29 cellular contexts compared by ENCODE assay signal in the genomic region with DNA sequence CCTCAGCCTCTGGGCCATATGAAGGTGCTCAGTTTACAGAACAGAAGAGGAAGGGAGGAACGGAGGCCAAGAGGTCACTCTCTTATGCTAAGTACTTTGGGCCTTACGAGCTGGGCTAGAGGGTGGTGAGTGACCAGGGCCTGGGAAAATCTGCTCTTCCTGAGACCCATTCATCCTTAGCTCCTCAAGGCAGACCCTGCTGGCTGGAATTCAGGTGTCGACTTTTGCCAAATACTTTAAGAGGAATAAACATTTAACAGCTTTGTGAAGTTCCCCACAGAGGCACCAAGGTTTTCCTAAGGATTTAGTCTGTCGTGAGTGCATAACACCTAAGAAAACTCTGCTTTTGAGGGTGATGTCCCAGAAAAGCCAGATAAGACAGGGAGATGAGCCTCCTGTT.
"Had no signal": no experiment of that assay in that cellular context is flagged by ENCODE, and none has a peak within 500 bp of the region (broad histone marks: within the 10 kb centered on the region; RNA-seq: fewer than 3 reads in every experiment).

No MANE protein-coding gene starts in this region.

- H3K4me2 ChIP-seq: PC-9 had no signal

- H3K27ac Mint-ChIP-seq: activated CD4-positive, alpha-beta T cell treated with anti-CD3 and anti-CD28 coated beads, Interleukin-2, amount 10 ng/mL, durations not matched to agents 24 days and 14 days; activated CD8-positive, alpha-beta T cell treated with anti-CD3 and anti-CD28 coated beads, Interleukin-2, amount 10 ng/mL, durations not matched to agents 7 days and 5 days; activated naive CD4-positive, alpha-beta T cell treated with anti-CD3 and anti-CD28 coated beads for 36 hours; activated naive CD4-positive, alpha-beta T cell treated with anti-CD3 and anti-CD28 coated beads, Interleukin-2, amount 50 U/mL, for 72 hours; activated T-cell treated with anti-CD3 and anti-CD28 coated beads, Interleukin-2, amount 50 U/mL, for 24 hours; activated T-helper 1 cell treated with anti-CD3 and anti-CD28 coated beads, Interleukin-12 subunit alpha, Interleukin-12 subunit beta, Interleukin-2, Interleukin-4 antibody, amounts not matched to agents 30 ng/mL and 10 ng/mL and 1 ng/mL, durations not matched to agents 14 hours and 24 hours and 36 hours; brain; T-helper 1 cell treated with Interleukin-12 subunit alpha and Interleukin-12 subunit beta and Interleukin-4 antibody, amounts not matched to agents 30 μg/mL and 1 μg/mL, for 36 hours; T-helper 2 cell treated with Interferon-gamma antibody and Interleukin-4, amounts not matched to agents 5 μg/mL and 100 μg/mL, for 36 hours had no signal

- H3K4me3 Mint-ChIP-seq: activated CD4-positive, alpha-beta T cell treated with anti-CD3 and anti-CD28 coated beads, Interleukin-2, amount 10 ng/mL, durations not matched to agents 24 days and 14 days; activated CD8-positive, alpha-beta T cell treated with anti-CD3 and anti-CD28 coated beads, Interleukin-2, amount 10 ng/mL, durations not matched to agents 7 days and 5 days; activated naive CD4-positive, alpha-beta T cell treated with anti-CD3 and anti-CD28 coated beads for 36 hours; activated T-cell treated with anti-CD3 and anti-CD28 coated beads, Interleukin-2, amount 50 U/mL, for 24 hours; activated T-helper 1 cell treated with anti-CD3 and anti-CD28 coated beads, Interleukin-12 subunit alpha, Interleukin-12 subunit beta, Interleukin-2, Interleukin-4 antibody, amounts not matched to agents 30 ng/mL and 10 ng/mL and 1 ng/mL, durations not matched to agents 14 hours and 24 hours and 36 hours; brain; T-helper 1 cell treated with Interleukin-12 subunit alpha and Interleukin-12 subunit beta and Interleukin-4 antibody, amounts not matched to agents 30 μg/mL and 1 μg/mL, for 36 hours; T-helper 2 cell treated with Interferon-gamma antibody and Interleukin-4, amounts not matched to agents 5 μg/mL and 100 μg/mL, for 36 hours had no signal

- H3K9me3 Mint-ChIP-seq: activated CD4-positive, alpha-beta T cell treated with anti-CD3 and anti-CD28 coated beads, Interleukin-2, amount 10 ng/mL, durations not matched to agents 24 days and 14 days; activated naive CD4-positive, alpha-beta T cell treated with anti-CD3 and anti-CD28 coated beads for 36 hours; activated naive CD4-positive, alpha-beta T cell treated with anti-CD3 and anti-CD28 coated beads, Interleukin-2, amount 50 U/mL, for 72 hours; activated T-cell treated with anti-CD3 and anti-CD28 coated beads, Interleukin-2, amount 50 U/mL, for 24 hours; activated T-helper 1 cell treated with anti-CD3 and anti-CD28 coated beads, Interleukin-12 subunit alpha, Interleukin-12 subunit beta, Interleukin-2, Interleukin-4 antibody, amounts not matched to agents 30 ng/mL and 10 ng/mL and 1 ng/mL, durations not matched to agents 14 hours and 24 hours and 36 hours; T-helper 1 cell treated with Interleukin-12 subunit alpha and Interleukin-12 subunit beta and Interleukin-4 antibody, amounts not matched to agents 30 μg/mL and 1 μg/mL, for 36 hours; T-helper 2 cell treated with Interferon-gamma antibody and Interleukin-4, amounts not matched to agents 5 μg/mL and 100 μg/mL, for 36 hours had no signal

- H3K4me3 ChIP-seq: adrenal gland, PC-9, SK-N-MC had no signal

- H3K4me1 Mint-ChIP-seq: activated CD4-positive, alpha-beta T cell treated with anti-CD3 and anti-CD28 coated beads, Interleukin-2, amount 10 ng/mL, durations not matched to agents 24 days and 14 days; brain had no signal

- ATAC-seq: activated CD8-positive, alpha-beta T cell treated with anti-CD3 and anti-CD28 coated beads, Interleukin-2, amount 10 ng/mL, durations not matched to agents 7 days and 5 days; activated naive CD4-positive, alpha-beta T cell treated with anti-CD3 and anti-CD28 coated beads, Interleukin-2, amount 50 U/mL, for 72 hours; Right ventricle myocardium inferior had no signal

- FAIRE-seq: astrocyte, bronchial epithelial cell, RCC 7860 had no signal

- H2AFZ ChIP-seq: PC-9 had no signal

- H3K9me3 ChIP-seq: adrenal gland had no signal

- H3K27ac ChIP-seq: adrenal gland, PC-9, RWPE1, SK-N-MC had no signal

- H3K4me1 ChIP-seq: adrenal gland had no signal

- H3K36me3 ChIP-seq: adrenal gland had no signal

- DNase-seq: activated CD4-positive, alpha-beta T cell treated with anti-CD3 and anti-CD28 coated beads, Interleukin-2, amount 10 ng/mL, durations not matched to agents 24 days and 14 days; activated CD4-positive, alpha-beta T cell treated with anti-CD3 and anti-CD28 coated beads, Interleukin-2, amount 50 U/mL, for 48 hours; activated CD8-positive, alpha-beta T cell treated with anti-CD3 and anti-CD28 coated beads, Interleukin-2, amount 10 ng/mL, durations not matched to agents 7 days and 5 days; activated gamma-delta T cell treated with Interleukin-2 at 50 U/mL for 16 hours; activated naive CD4-positive, alpha-beta T cell treated with anti-CD3 and anti-CD28 coated beads for 36 hours; activated T-cell treated with anti-CD3 and anti-CD28 coated beads, Interleukin-2, amount 50 U/mL, for 24 hours; adrenal gland; caudate nucleus; cerebellar nuclear complex; MM.1S; MV-4-11; NCI-H1092; NCI-H1436 treated with DMSO at 0.1 percent for 48 hours; NCI-H1694 treated with DMSO at 0.1 percent for 48 hours; NCI-H2029; NCI-H345; NCI-H524 treated with DMSO at 0.1 percent for 48 hours; PC-9 had no signal

- H3K36me3 Mint-ChIP-seq: brain had no signal
